8 cellular contexts compared by ENCODE assay signal in the genomic region with DNA sequence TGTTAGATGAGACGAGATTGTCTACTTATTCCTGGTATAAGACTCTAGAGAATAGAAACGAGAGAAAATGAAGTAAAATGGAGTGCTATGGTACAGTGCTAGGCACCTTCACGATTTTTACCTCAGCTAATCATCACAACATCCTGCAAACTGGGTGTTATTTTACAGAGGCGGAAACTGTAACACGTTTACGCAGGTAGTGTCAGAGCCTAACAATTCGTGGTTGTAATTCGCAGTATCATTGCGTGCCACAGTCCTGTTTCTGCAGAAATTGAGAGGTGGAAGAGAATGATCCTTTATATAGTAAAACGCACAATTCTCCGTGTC. TPM values are rescaled to one million over a fixed set of nuclear protein-coding genes. Genes with fewer than 3 reads are reported as not detected.
A peak's percentile ranks its signal among the peaks of the same experiment; 100 is the strongest.
DNase-seq lines count a peak whose midpoint lies in the region; ATAC-seq and TF ChIP-seq lines count a peak whose summit lies in the region.

No MANE protein-coding gene starts in this region.

- 1% methylated on average over 11 of the region's 11 CpGs for WGBS in right lobe of liver (ENCODE audit: insufficient coverage, low coverage, low lambda C conversion rate, missing lambda C conversion rate)

- TF ChIP-seq POLR2A in right lobe of liver (IDR thresholded peaks at IDR 0.05), result no peak

- peak; percentile 63 to 73 (median 69) for ATAC-seq in right lobe of liver

- TF ChIP-seq CTCF in HFF-Myc (IDR thresholded peaks at IDR 0.05; ENCODE audit: low read depth, low read length, missing control alignments) (no peak), brain (conservative IDR thresholded peaks at IDR 0.05) (no peak), right lobe of liver (IDR thresholded peaks at IDR 0.05) (no peak), tibial artery (IDR thresholded peaks at IDR 0.05) (no peak)

- H3K27me3 Mint-ChIP-seq in brain, result peaks cover 16% of the 10 kb centered on the region

- H3K4me1 ChIP-seq in right lobe of liver, result peaks cover 0 to 9% (median 0%) of the 10 kb centered on the region in 4 donors
- peaks cover 0 to 13% (median 7%) of the 10 kb centered on the region in 4 donors for H3K4me1 ChIP-seq in tibial artery

- peaks cover 49% of the 10 kb centered on the region for H3K4me1 Mint-ChIP-seq in brain

- intact Hi-C loops in right lobe of liver (cut with DNase I), result no loop called here
- intact Hi-C loops in tibial artery (cut with DNase I; ENCODE audit: low total_unique reads), result no loop called here

- peaks cover 11 to 24% (median 20%) of the 10 kb centered on the region in 5 experiments for H3K9me3 Mint-ChIP-seq in brain

- H3K9me3 ChIP-seq in right lobe of liver (no peaks in the 10 kb centered on the region), tibial artery (no peaks in the 10 kb centered on the region)

- H3K27ac ChIP-seq in right lobe of liver (peak overlapping the region in 1 of 3 donors; percentile 43), tibial artery (peak overlapping the region; percentile 67 to 73)

- H3K27ac Mint-ChIP-seq in brain, result peak overlapping the region; percentile 95 to 98 (median 97)

- H3K27me3 ChIP-seq in right lobe of liver (no peaks in the 10 kb centered on the region), tibial artery (no peaks in the 10 kb centered on the region)

- H3K36me3 Mint-ChIP-seq in brain, result peaks cover 33% of the 10 kb centered on the region

- peak; percentile 80 for DNase-seq in NOMO-1 treated with DMSO at 0.1 percent for 48 hours (lab: John Stamatoyannopoulos, UW; ENCODE audit: unreplicated experiment)
- DNase-seq in NOMO-1 (lab: John Stamatoyannopoulos, UW; ENCODE audit: unreplicated experiment in 2 of 2), result no peak
- DNase-seq in HFF-Myc (ENCODE audit: extremely low read depth, low read depth), result no peak
- DNase-seq in NCI-H1694 (lab: John Stamatoyannopoulos, UW), result peak; percentile 65
- no peak for DNase-seq in right lobe of liver
- DNase-seq in tibial artery, result no peak
- no peak for DNase-seq in CD1c-positive myeloid dendritic cell (ENCODE audit: extremely low spot score)

- H3K36me3 ChIP-seq in right lobe of liver (no peaks in the 10 kb centered on the region), tibial artery (no peaks in the 10 kb centered on the region)

- H3K4me3 ChIP-seq in HFF-Myc (replicated peaks; ENCODE audit: low read depth, low read length) (peak overlapping the region; percentile 78), right lobe of liver (peak overlapping the region; percentile 71 to 94 (median 77)), tibial artery (peak overlapping the region; percentile 72 to 80)

- peak overlapping the region; percentile 97 to 99 (median 98) for H3K4me3 Mint-ChIP-seq in brain

RNA-seq across cellular contexts. Expression of a gene that starts 0.4 kb away (rescaled TPM):
- 7.4 TPM for polyA plus RNA-seq in brain (ENCODE audit: insufficient read depth, low read depth, low replicate concordance)
- total RNA-seq in right lobe of liver, result 1 to 10 TPM; 1.8 to 5.3 (median 2.4) TPM

Comparison
In these comparisons a context has a peak if more than half of its experiments do, and no peak if none do; other contexts are left out.
1. DNase-seq: peak in NOMO-1 treated with DMSO at 0.1 percent for 48 hours (single experiment) and NCI-H1694 (single experiment); none in NOMO-1 (0 of 2), HFF-Myc (single experiment), right lobe of liver (0 of 3), tibial artery (0 of 2) and CD1c-positive myeloid dendritic cell (single experiment).
2. Peak in every context shown above with its lines, with median percentiles within 50 percentile points of each other: H3K4me3 ChIP-seq.